18 cellular contexts compared by ENCODE assay signal in the genomic region with DNA sequence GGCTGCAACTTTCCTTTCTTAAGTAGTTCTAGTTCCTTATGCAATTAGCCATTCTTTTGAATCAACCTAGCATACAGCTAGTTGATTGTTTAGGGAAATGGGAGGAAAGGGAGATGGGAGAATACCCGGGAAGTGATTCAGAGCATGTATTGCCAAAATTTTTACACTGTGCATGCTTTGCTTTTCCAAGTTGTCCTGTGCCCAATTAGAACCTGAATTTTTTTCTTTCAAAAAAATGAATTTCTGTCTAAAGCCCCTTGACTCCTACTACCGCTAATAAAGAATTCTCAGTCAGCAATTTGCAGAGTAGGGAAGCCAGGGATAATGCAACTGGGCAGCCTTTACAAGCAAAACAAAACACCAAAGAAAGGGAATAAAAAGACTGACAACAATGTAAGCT.
DNase-seq lines count a peak whose midpoint lies in the region; TF ChIP-seq lines count a peak whose summit lies in the region.
"Had no signal": no experiment of that assay in that cellular context is flagged by ENCODE, and none has a peak within 500 bp of the region (broad histone marks: within the 10 kb centered on the region; RNA-seq: fewer than 3 reads in every experiment).

No MANE protein-coding gene starts in this region.

- TF ChIP-seq POLR2A in ovary (IDR thresholded peaks at IDR 0.05): no peak

- POLR2A ChIA-PET in activated CD4-positive, alpha-beta T cell treated with anti-CD3 and anti-CD28 coated beads, Interleukin-2, amount 10 ng/mL, durations not matched to agents 7 days and 5 days (lab: Charles Lee): no interaction called here

- H3K27me3 ChIP-seq in dorsolateral prefrontal cortex (no peaks in the 10 kb centered on the region), ovary (no peaks in the 10 kb centered on the region)
- H3K27me3 ChIP-seq: BLaER1 treated with 17β-estradiol and CSF1 and Interleukin-3, amounts not matched to agents 10 nM and 100 nM; Peyer's patch had no signal

- TF ChIP-seq CTCF in dorsolateral prefrontal cortex (IDR thresholded peaks at IDR 0.05 in 54 of 56, conservative IDR thresholded peaks at IDR 0.05 in 2 of 56; ENCODE audit: low read depth in 1 of 56, partially characterized antibody in 56 of 56) (no peak), mesothelial cell of epicardium (IDR thresholded peaks at IDR 0.05; ENCODE audit: unreplicated experiment) (no peak), GM20000 (IDR thresholded peaks at IDR 0.05; ENCODE audit: extremely low read depth, missing control alignments) (no peak), ovary (IDR thresholded peaks at IDR 0.05) (no peak)

- H3K36me3 Mint-ChIP-seq in mesothelial cell of epicardium: no peaks in the 10 kb centered on the region
- H3K36me3 Mint-ChIP-seq in activated CD4-positive, alpha-beta T cell treated with anti-CD3 and anti-CD28 coated beads, Interleukin-2, amount 10 ng/mL, durations not matched to agents 7 days and 5 days (ENCODE audit: low read depth): no peaks in the 10 kb centered on the region

- no peaks in the 10 kb centered on the region for H3K27me3 Mint-ChIP-seq in mesothelial cell of epicardium (ENCODE audit: low read depth)
- no peaks in the 10 kb centered on the region for H3K27me3 Mint-ChIP-seq in activated CD4-positive, alpha-beta T cell treated with anti-CD3 and anti-CD28 coated beads, Interleukin-2, amount 10 ng/mL, durations not matched to agents 7 days and 5 days

- peak overlapping the region; percentile 48 for H3K27ac Mint-ChIP-seq in mesothelial cell of epicardium
- H3K27ac Mint-ChIP-seq in activated CD4-positive, alpha-beta T cell treated with anti-CD3 and anti-CD28 coated beads, Interleukin-2, amount 10 ng/mL, durations not matched to agents 7 days and 5 days: no peak overlapping the region

- WGBS in ovary, 3 donors: 5 to 13% (median 6%) methylated on average over 2 of the region's 2 CpGs

- H3K4me3 ChIP-seq in dorsolateral prefrontal cortex (peak overlapping the region in 34 of 59 donors; percentile 0 to 50 (median 24)), ovary (no peak overlapping the region)
- H3K4me3 ChIP-seq: BLaER1 treated with 17β-estradiol and CSF1 and Interleukin-3, amounts not matched to agents 10 nM and 100 nM; lung; Peyer's patch had no signal

- no peak overlapping the region for H3K4me3 Mint-ChIP-seq in mesothelial cell of epicardium
- H3K4me3 Mint-ChIP-seq in activated CD4-positive, alpha-beta T cell treated with anti-CD3 and anti-CD28 coated beads, Interleukin-2, amount 10 ng/mL, durations not matched to agents 7 days and 5 days: no peak overlapping the region

- CTCF ChIA-PET in activated CD4-positive, alpha-beta T cell treated with anti-CD3 and anti-CD28 coated beads, Interleukin-2, amount 10 ng/mL, durations not matched to agents 7 days and 5 days (lab: Charles Lee): no interaction called here

- no peaks in the 10 kb centered on the region for H3K36me3 ChIP-seq in ovary
- H3K36me3 ChIP-seq: BLaER1 treated with 17β-estradiol and CSF1 and Interleukin-3, amounts not matched to agents 10 nM and 100 nM; Peyer's patch had no signal

- peaks cover 32% of the 10 kb centered on the region for H3K4me1 Mint-ChIP-seq in mesothelial cell of epicardium
- no peaks in the 10 kb centered on the region for H3K4me1 Mint-ChIP-seq in activated CD4-positive, alpha-beta T cell treated with anti-CD3 and anti-CD28 coated beads, Interleukin-2, amount 10 ng/mL, durations not matched to agents 7 days and 5 days

- peak; percentile 30 for DNase-seq in Ammon's horn (ENCODE audit: low spot score)
- peak; percentile 83 for DNase-seq in NCI-H446 treated with DMSO at 0.1 percent for 48 hours (lab: John Stamatoyannopoulos, UW)
- DNase-seq in dorsolateral prefrontal cortex: no peak
- DNase-seq in mesothelial cell of epicardium (ENCODE audit: low spot score in 2 of 2, unreplicated experiment in 2 of 2): no peak
- no peak for DNase-seq in GM20000 (ENCODE audit: low spot score)
- DNase-seq in activated CD4-positive, alpha-beta T cell treated with anti-CD3 and anti-CD28 coated beads, Interleukin-2, amount 10 ng/mL, durations not matched to agents 7 days and 5 days: no peak
- no peak for DNase-seq in ovary
- DNase-seq in NK-92 treated with Interleukin-12 subunit alpha and Interleukin-12 subunit beta, amount 100 ng/mL, for 24 hours (lab: John Stamatoyannopoulos, UW): no peak
- DNase-seq: activated CD8-positive, alpha-beta memory T cell treated with anti-CD3 and anti-CD28 coated beads for 24 hours; activated naive CD4-positive, alpha-beta T cell; GF-D8; Peyer's patch; stimulated activated CD4-positive, alpha-beta T cell treated with anti-CD3 and anti-CD28 coated beads, Interleukin-1b, Interleukin-23, amount 100 ng/mL, for 48 hours; stimulated activated naive CD4-positive, alpha-beta T cell treated with Interleukin-2 at 50 U/mL for 16 hours; T1000 had no signal

- H3K9me3 Mint-ChIP-seq in mesothelial cell of epicardium: peaks cover 15% of the 10 kb centered on the region
- H3K9me3 Mint-ChIP-seq in activated CD4-positive, alpha-beta T cell treated with anti-CD3 and anti-CD28 coated beads, Interleukin-2, amount 10 ng/mL, durations not matched to agents 7 days and 5 days: no peaks in the 10 kb centered on the region

- intact Hi-C loops in dorsolateral prefrontal cortex (cut with DNase I) (loop anchor here (5.0 to 10.0 kb wide), 2 partner anchors 51 to 53 kb away; no protein-coding TSS in a partner anchor), ovary (cut with DNase I) (no loop called here)

- no peaks in the 10 kb centered on the region for H3K4me1 ChIP-seq in ovary (ENCODE audit: insufficient read depth)
- H3K4me1 ChIP-seq: BLaER1 treated with 17β-estradiol and CSF1 and Interleukin-3, amounts not matched to agents 10 nM and 100 nM; parathyroid adenoma; Peyer's patch had no signal

- no peaks in the 10 kb centered on the region for H3K9me3 ChIP-seq in ovary
- H3K9me3 ChIP-seq: BLaER1 treated with 17β-estradiol and CSF1 and Interleukin-3, amounts not matched to agents 10 nM and 100 nM; Peyer's patch had no signal

- TF ChIP-seq EP300 in ovary (IDR thresholded peaks at IDR 0.05): no peak

- H3K27ac ChIP-seq in dorsolateral prefrontal cortex (peak overlapping the region in 57 of 59 donors; percentile 19 to 92 (median 66)), ovary (no peak overlapping the region)
- H3K27ac ChIP-seq: BLaER1 treated with 17β-estradiol and CSF1 and Interleukin-3, amounts not matched to agents 10 nM and 100 nM; parathyroid adenoma; Peyer's patch had no signal

Comparison
In these comparisons a context has a peak if more than half of its experiments do, and no peak if none do; other contexts are left out.
1. DNase-seq: peak in Ammon's horn (single experiment) and NCI-H446 treated with DMSO at 0.1 percent for 48 hours (single experiment); none in dorsolateral prefrontal cortex (0 of 10), mesothelial cell of epicardium (0 of 2), GM20000 (single experiment), activated CD4-positive, alpha-beta T cell treated with anti-CD3 and anti-CD28 coated beads, Interleukin-2, amount 10 ng/mL, durations not matched to agents 7 days and 5 days (single experiment), ovary (0 of 5) and NK-92 treated with Interleukin-12 subunit alpha and Interleukin-12 subunit beta, amount 100 ng/mL, for 24 hours (single experiment).
2. H3K27ac ChIP-seq: peak in dorsolateral prefrontal cortex (57 of 59); none in ovary (0 of 2).
3. intact Hi-C loops: an anchor here in dorsolateral prefrontal cortex (5.0 to 10.0 kb wide); none called in ovary.